ENCODE assay signal across 22 cellular contexts in genomic region chr6:153043719-153044118, GRCh38. TPM values are rescaled to one million over a fixed set of nuclear protein-coding genes. Genes with fewer than 3 reads are reported as not detected.
DNase-seq lines count a peak whose midpoint lies in the region; TF ChIP-seq lines count a peak whose summit lies in the region.
"Had no signal": no experiment of that assay in that cellular context is flagged by ENCODE, and none has a peak within 500 bp of the region (broad histone marks: within the 10 kb centered on the region; RNA-seq: fewer than 3 reads in every experiment).

No MANE protein-coding gene starts in this region.

- no peak for TF ChIP-seq CTCF in left ventricle myocardium inferior (IDR thresholded peaks at IDR 0.05; ENCODE audit: borderline replicate concordance)

- H3K27ac ChIP-seq in mucosa of rectum (ENCODE audit: low read depth in 2 of 2, low read length in 2 of 2) (peak overlapping the region; percentile 19 to 66), left ventricle myocardium inferior (replicated peaks) (no peak overlapping the region)
- H3K27ac ChIP-seq: ascending aorta, heart right ventricle, PC-9, upper lobe of left lung had no signal

- peak; percentile 89 for DNase-seq in NCI-H1105 (lab: John Stamatoyannopoulos, UW)
- peak; percentile 32 for DNase-seq in NCI-H2171 (lab: John Stamatoyannopoulos, UW)
- peak; percentile 39 to 49 for DNase-seq in SHP77 (lab: John Stamatoyannopoulos, UW)
- DNase-seq in MV-4-11 (lab: John Stamatoyannopoulos, UW) = no peak
- no peak for DNase-seq in left ventricle myocardium inferior
- no peak for DNase-seq in COLO829 (ENCODE audit: low spot score)
- DNase-seq in GM03348 (ENCODE audit: low spot score) = no peak
- DNase-seq: activated CD4-positive, CD25-positive, alpha-beta regulatory T cell; activated CD8-positive, alpha-beta T cell treated with anti-CD3 and anti-CD28 coated beads for 36 hours; activated naive CD4-positive, alpha-beta T cell treated with anti-CD3 and anti-CD28 coated beads, Interleukin-2, amount 10 ng/mL, durations not matched to agents 7 days and 5 days; activated T-cell treated with anti-CD3 and anti-CD28 coated beads, Interleukin-2, amount 50 U/mL, for 4 hours; CD8-positive, alpha-beta T cell; cerebellar nuclear complex; effector memory CD4-positive, alpha-beta T cell; heart right ventricle; naive B cell; NCI-H526; upper lobe of left lung had no signal

- peaks cover 0 to 3% of the 10 kb centered on the region in 2 donors for H3K4me1 ChIP-seq in mucosa of rectum (ENCODE audit: control insufficient read depth in 2 of 2, insufficient read depth in 2 of 2, low read length in 2 of 2)
- H3K4me1 ChIP-seq in left ventricle myocardium inferior = no peaks in the 10 kb centered on the region
- H3K4me1 ChIP-seq: heart right ventricle, upper lobe of left lung had no signal

- H3K27me3 ChIP-seq in mucosa of rectum (ENCODE audit: control insufficient read depth in 2 of 2, insufficient read depth in 2 of 2, low read length in 2 of 2) = no peaks in the 10 kb centered on the region
- H3K27me3 ChIP-seq in left ventricle myocardium inferior (ENCODE audit: low read depth) = no peaks in the 10 kb centered on the region
- H3K27me3 ChIP-seq: ascending aorta, heart right ventricle, upper lobe of left lung had no signal

- intact Hi-C loops in left ventricle myocardium inferior (cut with micrococcal nuclease) = no loop called here

- no peak overlapping the region for H3K4me3 ChIP-seq in mucosa of rectum (ENCODE audit: low read length in 2 of 2)
- H3K4me3 ChIP-seq in left ventricle myocardium inferior = no peak overlapping the region
- H3K4me3 ChIP-seq: ascending aorta, heart right ventricle, lung, PC-9, upper lobe of left lung had no signal

- no peaks in the 10 kb centered on the region for H3K36me3 ChIP-seq in mucosa of rectum (ENCODE audit: control insufficient read depth in 2 of 2, insufficient read depth in 2 of 2, low read length in 2 of 2)
- H3K36me3 ChIP-seq in left ventricle myocardium inferior = no peaks in the 10 kb centered on the region
- H3K36me3 ChIP-seq: heart right ventricle, upper lobe of left lung had no signal

- H3K9me3 ChIP-seq in mucosa of rectum (ENCODE audit: control insufficient read depth in 2 of 2, low read length in 2 of 2) = no peaks in the 10 kb centered on the region
- H3K9me3 ChIP-seq in left ventricle myocardium inferior (replicated peaks) = no peaks in the 10 kb centered on the region
- H3K9me3 ChIP-seq: ascending aorta, heart right ventricle, upper lobe of left lung had no signal

- no peak overlapping the region for H3K9ac ChIP-seq in mucosa of rectum (ENCODE audit: low read depth in 1 of 2, low read length in 2 of 2)

RNA-seq across cellular contexts. Expression of gene MTRF1L, which starts 41.2 kb away (rescaled TPM):
- 30.9 TPM for total RNA-seq in left ventricle myocardium inferior

Comparison
In these comparisons a context has a peak if more than half of its experiments do, and no peak if none do; other contexts are left out.
1. DNase-seq: peak in NCI-H1105 (single experiment), NCI-H2171 (single experiment) and SHP77 (2 of 2); none in MV-4-11 (single experiment), left ventricle myocardium inferior (single experiment), COLO829 (single experiment) and GM03348 (single experiment).